ENCODE assay signal across 9 cellular contexts in genomic region chr5:59367791-59368394, GRCh38.
DNase-seq lines count a peak whose midpoint lies in the region; ATAC-seq and TF ChIP-seq lines count a peak whose summit lies in the region.
"Had no signal": no experiment of that assay in that cellular context is flagged by ENCODE, and none has a peak within 500 bp of the region (broad histone marks: within the 10 kb centered on the region; RNA-seq: fewer than 3 reads in every experiment).

No MANE protein-coding gene starts in this region.

- H3K36me3 ChIP-seq in BJ (ENCODE audit: control insufficient read depth, insufficient read depth, low read length), result no peaks in the 10 kb centered on the region
- no peaks in the 10 kb centered on the region for H3K36me3 ChIP-seq in mesendoderm (ENCODE audit: control insufficient read depth, insufficient read depth, low read length)

- no peak overlapping the region for H3K56ac ChIP-seq in mesendoderm (ENCODE audit: low read length)

- no peak overlapping the region for H4K5ac ChIP-seq in mesendoderm (ENCODE audit: low read length)

- H4K8ac ChIP-seq in mesendoderm (ENCODE audit: low read depth, low read length), result no peak overlapping the region

- peaks cover 2% of the 10 kb centered on the region; the same call in 1 of the 2 replicates for H3K36me3 Mint-ChIP-seq in WTC11
- H3K36me3 Mint-ChIP-seq in effector memory CD8-positive, alpha-beta T cell (ENCODE audit: insufficient read depth), result no peaks in the 10 kb centered on the region

- WGBS in mesendoderm (ENCODE audit: extremely low coverage, insufficient coverage, low lambda C conversion rate), result no CpG with 5 or more reads among the region's 7 CpGs

- no peak overlapping the region for H3K18ac ChIP-seq in mesendoderm (ENCODE audit: low read length)

- no peak overlapping the region for H3K4ac ChIP-seq in mesendoderm (ENCODE audit: low read depth, low read length)

- H2BK5ac ChIP-seq in mesendoderm (ENCODE audit: low read length), result no peak overlapping the region

- peaks cover 4% of the 10 kb centered on the region; the same call in 1 of the 2 replicates for H3K9me3 Mint-ChIP-seq in WTC11
- H3K9me3 Mint-ChIP-seq in effector memory CD8-positive, alpha-beta T cell, result no peaks in the 10 kb centered on the region

- no peak overlapping the region for H3K9ac ChIP-seq in mesendoderm (ENCODE audit: low read length)

- peaks cover 4% of the 10 kb centered on the region for H3K4me1 ChIP-seq in mesendoderm (ENCODE audit: control insufficient read depth, low read depth, low read length)

- H3K4me1 Mint-ChIP-seq in WTC11, result peaks cover 13% of the 10 kb centered on the region
- H3K4me1 Mint-ChIP-seq in effector memory CD8-positive, alpha-beta T cell (ENCODE audit: low read depth in 2 of 2), result no peaks in the 10 kb centered on the region

- TF ChIP-seq CTCF in BJ (IDR thresholded peaks at IDR 0.05; ENCODE audit: insufficient read depth, low read depth, low read length) (peak; percentile 83), WTC11 (IDR thresholded peaks at IDR 0.05) (peak; percentile 47; the same call in 1 of the 2 replicates)

- H3K27me3 ChIP-seq in BJ (ENCODE audit: control insufficient read depth, insufficient read depth, low read length) (peaks cover 10% of the 10 kb centered on the region; the same call in 1 of the 2 replicates), mesendoderm (ENCODE audit: insufficient read depth, low read length, poor library complexity) (no peaks in the 10 kb centered on the region)

- POLR2A ChIA-PET in BJ (lab: Charles Lee), result no interaction called here
- POLR2A ChIA-PET in WTC11 (lab: Charles Lee), result interaction anchor here (0.5 kb wide), 1 partner anchor 197 kb away, joined by 4 read pairs; no protein-coding TSS in a partner anchor

- H2BK15ac ChIP-seq in mesendoderm (replicated peaks; ENCODE audit: low read depth), result no peak overlapping the region

- H2BK120ac ChIP-seq in mesendoderm (ENCODE audit: low read depth, low read length), result no peak overlapping the region

- H3K27ac Mint-ChIP-seq in WTC11, result no peak overlapping the region
- H3K27ac Mint-ChIP-seq in effector memory CD8-positive, alpha-beta T cell, result no peak overlapping the region
- H3K27ac Mint-ChIP-seq: IgD-negative memory B cell had no signal

- peaks cover 5% of the 10 kb centered on the region; the same call in 1 of the 2 replicates for H3K27me3 Mint-ChIP-seq in WTC11 (ENCODE audit: low read depth)
- H3K27me3 Mint-ChIP-seq in effector memory CD8-positive, alpha-beta T cell, result peaks cover 8 to 25% of the 10 kb centered on the region in 2 donors

- DNase-seq in BJ (ENCODE audit: low read depth) (no peak), NCI-H1930 (lab: John Stamatoyannopoulos, UW) (peak; percentile 11 to 25), WTC11 (ENCODE audit: low spot score) (peak; percentile 50), mesendoderm (peak; percentile 78)
- DNase-seq in effector memory CD8-positive, alpha-beta T cell, result peak; percentile 6 to 23 (median 10)
- peak; percentile 38 for DNase-seq in stimulated activated naive CD8-positive, alpha-beta T cell treated with anti-CD3 and anti-CD28 coated beads, Interleukin-15, Interleukin-2, amounts not matched to agents 100 U/mL and 50 U/mL, for 24 hours

- H3K4me2 ChIP-seq in mesendoderm (ENCODE audit: low read length), result no peak overlapping the region

- H3K27ac ChIP-seq in mesendoderm (ENCODE audit: low read depth, low read length), result no peak overlapping the region

- H3K79me1 ChIP-seq in mesendoderm (ENCODE audit: low read length), result no peaks in the 10 kb centered on the region

- CTCF ChIA-PET in BJ (lab: Yijun Ruan, JAX) (interaction anchor here (0.7 to 18.6 kb wide), 16 partner anchors 10 to 433 kb away, joined by 3 to 279 read pairs (median 4); no protein-coding TSS in a partner anchor), WTC11 (lab: Charles Lee) (interaction anchor here (0.6 to 6.2 kb wide), 35 partner anchors 9 to 433 kb away, joined by 3 to 55 read pairs (median 4); no protein-coding TSS in a partner anchor)

- no peak overlapping the region for H3K4me3 Mint-ChIP-seq in WTC11
- no peak overlapping the region for H3K4me3 Mint-ChIP-seq in effector memory CD8-positive, alpha-beta T cell

- ATAC-seq in GM18519 (IDR thresholded peaks at IDR 0.05; ENCODE audit: low FRiP score, unreplicated experiment), result peak; percentile 44
- peak; percentile 64 for ATAC-seq in WTC11
- ATAC-seq in effector memory CD8-positive, alpha-beta T cell (replicated peaks), result no peak
- no peak for ATAC-seq in stimulated activated naive CD8-positive, alpha-beta T cell treated with anti-CD3 and anti-CD28 coated beads, Interleukin-15, Interleukin-2, amounts not matched to agents 100 U/mL and 50 U/mL, for 24 hours
- ATAC-seq in GM18520 (IDR thresholded peaks at IDR 0.05; ENCODE audit: unreplicated experiment), result no peak

- no peaks in the 10 kb centered on the region for H3K79me2 ChIP-seq in mesendoderm (ENCODE audit: control insufficient read depth, insufficient read depth, low read length)

- H3K4me3 ChIP-seq in BJ (ENCODE audit: low read depth, low read length) (no peak overlapping the region), mesendoderm (ENCODE audit: low read length) (no peak overlapping the region)

- no peak overlapping the region for H3K23ac ChIP-seq in mesendoderm (ENCODE audit: low read length)

- no peak overlapping the region for H2AK5ac ChIP-seq in mesendoderm (ENCODE audit: low read length)

TF ChIP-seq in WTC11, 78 proteins besides CTCF, POLR2A, EP300 and RAD21:
- TF ChIP-seq E2F5 (CRISPR knock-in tag; IDR thresholded peaks at IDR 0.05) (no peak), NFE2L1 (CRISPR knock-in tag; IDR thresholded peaks at IDR 0.05) (no peak), KAT7 (CRISPR knock-in tag; IDR thresholded peaks at IDR 0.05; ENCODE audit: borderline replicate concordance) (no peak), SOX15 (CRISPR knock-in tag; IDR thresholded peaks at IDR 0.05) (no peak), FOXP1 (CRISPR knock-in tag; IDR thresholded peaks at IDR 0.05; ENCODE audit: borderline replicate concordance) (no peak), FOXK1 (CRISPR knock-in tag; IDR thresholded peaks at IDR 0.05) (no peak), JAZF1 (CRISPR knock-in tag; IDR thresholded peaks at IDR 0.05) (no peak), ZNF416 (CRISPR knock-in tag; IDR thresholded peaks at IDR 0.05) (no peak), ZNF138 (CRISPR knock-in tag; conservative IDR thresholded peaks at IDR 0.05) (no peak), TEAD1 (CRISPR knock-in tag; IDR thresholded peaks at IDR 0.05) (no peak), MXD4 (CRISPR knock-in tag; IDR thresholded peaks at IDR 0.05; ENCODE audit: borderline replicate concordance) (no peak), E2F4 (CRISPR knock-in tag; IDR thresholded peaks at IDR 0.05; ENCODE audit: borderline replicate concordance, low read depth) (no peak), ZNF671 (CRISPR knock-in tag; IDR thresholded peaks at IDR 0.05) (no peak), SMAD4 (CRISPR knock-in tag; IDR thresholded peaks at IDR 0.05) (no peak), SP1 (CRISPR knock-in tag; conservative IDR thresholded peaks at IDR 0.05) (no peak)
- TF ChIP-seq, protein P1, sequence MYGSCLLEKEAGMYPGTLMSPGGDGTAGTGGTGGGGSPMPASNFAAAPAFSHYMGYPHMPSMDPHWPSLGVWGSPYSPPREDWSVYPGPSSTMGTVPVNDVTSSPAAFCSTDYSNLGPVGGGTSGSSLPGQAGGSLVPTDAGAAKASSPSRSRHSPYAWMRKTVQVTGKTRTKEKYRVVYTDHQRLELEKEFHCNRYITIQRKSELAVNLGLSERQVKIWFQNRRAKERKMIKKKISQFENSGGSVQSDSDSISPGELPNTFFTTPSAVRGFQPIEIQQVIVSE (CRISPR knock-in tag; IDR thresholded peaks at IDR 0.05; ENCODE audit: borderline replicate concordance), result no peak
- TF ChIP-seq, protein P2, sequence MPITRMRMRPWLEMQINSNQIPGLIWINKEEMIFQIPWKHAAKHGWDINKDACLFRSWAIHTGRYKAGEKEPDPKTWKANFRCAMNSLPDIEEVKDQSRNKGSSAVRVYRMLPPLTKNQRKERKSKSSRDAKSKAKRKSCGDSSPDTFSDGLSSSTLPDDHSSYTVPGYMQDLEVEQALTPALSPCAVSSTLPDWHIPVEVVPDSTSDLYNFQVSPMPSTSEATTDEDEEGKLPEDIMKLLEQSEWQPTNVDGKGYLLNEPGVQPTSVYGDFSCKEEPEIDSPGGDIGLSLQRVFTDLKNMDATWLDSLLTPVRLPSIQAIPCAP (CRISPR knock-in tag; IDR thresholded peaks at IDR 0.05), result no peak

Comparison
In these comparisons a context has a peak if more than half of its experiments do, and no peak if none do; other contexts are left out.
1. ATAC-seq: peak in GM18519 (single experiment) and WTC11 (single experiment); none in effector memory CD8-positive, alpha-beta T cell (single experiment), stimulated activated naive CD8-positive, alpha-beta T cell treated with anti-CD3 and anti-CD28 coated beads, Interleukin-15, Interleukin-2, amounts not matched to agents 100 U/mL and 50 U/mL, for 24 hours (single experiment) and GM18520 (single experiment).